ENCODE assay signal across 21 cellular contexts in the genomic region with DNA sequence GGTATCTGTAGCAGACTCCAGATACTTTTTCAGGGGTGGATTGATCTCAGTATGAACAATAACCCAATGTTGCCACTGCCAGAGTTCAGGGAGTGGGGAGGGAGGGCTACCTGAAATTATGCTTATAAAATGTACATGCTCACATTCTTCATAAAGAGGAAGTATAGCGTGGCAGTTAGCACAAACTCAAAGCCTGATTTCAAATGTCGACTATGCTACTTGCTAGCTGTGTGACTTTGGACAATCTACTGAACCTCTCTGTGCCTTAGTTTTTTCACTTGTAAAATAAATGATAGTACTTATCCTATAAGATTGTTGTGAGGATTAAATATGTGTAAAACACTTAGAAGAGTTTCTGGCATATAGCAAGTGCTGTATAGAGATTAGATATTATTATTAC. TPM values are rescaled to one million over a fixed set of nuclear protein-coding genes. Genes with fewer than 3 reads are reported as not detected.
DNase-seq lines count a peak whose midpoint lies in the region; TF ChIP-seq lines count a peak whose summit lies in the region.
"Had no signal": no experiment of that assay in that cellular context is flagged by ENCODE, and none has a peak within 500 bp of the region (broad histone marks: within the 10 kb centered on the region; RNA-seq: fewer than 3 reads in every experiment).

No MANE protein-coding gene starts in this region.

- H3K9me3 ChIP-seq in HEK293 (ENCODE audit: control insufficient read depth, insufficient read depth, low read depth, low read length), result no peaks in the 10 kb centered on the region
- H3K9me3 ChIP-seq in SU-DHL-6 (ENCODE audit: insufficient read depth, low read length), result peaks cover 15% of the 10 kb centered on the region
- H3K9me3 ChIP-seq: A549 had no signal

- CTCF ChIA-PET in HEK293 (lab: Yijun Ruan, JAX), result no interaction called here
- CTCF ChIA-PET in HEK293T (lab: Yijun Ruan, JAX), result no interaction called here

- peak overlapping the region; percentile 39; the same call in 1 of the 2 replicates for H3K9ac ChIP-seq in SU-DHL-6 (ENCODE audit: low read length)

- H2AFZ ChIP-seq in SU-DHL-6 (ENCODE audit: low read depth, low read length, severe bottlenecking), result no peak overlapping the region
- H2AFZ ChIP-seq: GM23338 had no signal

- H3K4me3 ChIP-seq in HEK293 (ENCODE audit: low read depth, low read length) (no peak overlapping the region), SU-DHL-6 (ENCODE audit: insufficient read depth, low read length, poor library complexity, severe bottlenecking) (no peak overlapping the region)
- H3K4me3 ChIP-seq: A549, GM23338 had no signal

- H3K4me2 ChIP-seq in SU-DHL-6 (ENCODE audit: low read depth, low read length, poor library complexity, severe bottlenecking), result peak overlapping the region; percentile 16
- H3K4me2 ChIP-seq: A549, GM23338 had no signal

- H3K27me3 ChIP-seq in SU-DHL-6 (ENCODE audit: low read length), result no peaks in the 10 kb centered on the region

- no peaks in the 10 kb centered on the region for H4K20me1 ChIP-seq in SU-DHL-6 (ENCODE audit: low read depth, low read length)

- H3K36me3 ChIP-seq in HEK293 (ENCODE audit: control insufficient read depth in 2 of 2, insufficient read depth in 1 of 2, low read length in 2 of 2) (no peaks in the 10 kb centered on the region), SU-DHL-6 (ENCODE audit: low read length) (no peaks in the 10 kb centered on the region; the same call in 1 of the 2 replicates)

- POLR2A ChIA-PET in HEK293 (lab: Yijun Ruan, JAX), result no interaction called here
- POLR2A ChIA-PET in HEK293T (lab: Yijun Ruan, JAX), result no interaction called here

- H3K27ac ChIP-seq in HEK293 (ENCODE audit: extremely low read depth, low read depth, low read length) (no peak overlapping the region), SU-DHL-6 (ENCODE audit: low read depth, low read length) (peak overlapping the region; percentile 42)
- H3K27ac ChIP-seq: A549 had no signal

- DNase-seq in NOMO-1 treated with DMSO at 0.1 percent for 48 hours (lab: John Stamatoyannopoulos, UW; ENCODE audit: unreplicated experiment), result peak; percentile 3
- DNase-seq in NOMO-1 treated with dmso at 0.1 percent for 144 hours (lab: John Stamatoyannopoulos, UW; ENCODE audit: unreplicated experiment), result no peak
- DNase-seq in occipital lobe (lab: John Stamatoyannopoulos, UW), result no peak
- no peak for DNase-seq in pons (ENCODE audit: low spot score)
- DNase-seq in HEK293T (ENCODE audit: extremely low spot score), result no peak
- DNase-seq: 8988T; ACHN; C1 segment of cervical spinal cord; Calu3; CD4-positive, alpha-beta memory T cell; COR-L47; DMS53; DMS79 treated with DMSO at 0.1 percent for 48 hours; GF-D8; H9 had no signal

- H3K4me1 ChIP-seq in HEK293 (ENCODE audit: control insufficient read depth, insufficient read depth, low read length), result no peaks in the 10 kb centered on the region
- H3K4me1 ChIP-seq: A549 had no signal

- H3K9me2 ChIP-seq in SU-DHL-6 (replicated peaks; ENCODE audit: insufficient read depth, low read length), result no peaks in the 10 kb centered on the region

- TF ChIP-seq CTCF in HEK293 (tag by site-specific recombination; IDR thresholded peaks at IDR 0.05), result no peak
- TF ChIP-seq CTCF in SU-DHL-6 (IDR thresholded peaks at IDR 0.05; ENCODE audit: insufficient read depth, low read length, poor library complexity, severe bottlenecking), result no peak

- H3F3A ChIP-seq in SU-DHL-6 (ENCODE audit: insufficient read depth), result peaks cover 16% of the 10 kb centered on the region

- no peaks in the 10 kb centered on the region for H3K79me2 ChIP-seq in SU-DHL-6 (ENCODE audit: insufficient read depth, low read length)

TF ChIP-seq in HEK293, 187 proteins besides CTCF, POLR2A, EP300 and RAD21:
- TF ChIP-seq ZNF629 (tag by site-specific recombination; IDR thresholded peaks at IDR 0.05), result no peak
- no peak for TF ChIP-seq ZNF510 (tag by site-specific recombination; IDR thresholded peaks at IDR 0.05; ENCODE audit: insufficient replicate concordance)
- no peak for TF ChIP-seq ZNF37A (tag by site-specific recombination; IDR thresholded peaks at IDR 0.05)
- TF ChIP-seq, protein P1, sequence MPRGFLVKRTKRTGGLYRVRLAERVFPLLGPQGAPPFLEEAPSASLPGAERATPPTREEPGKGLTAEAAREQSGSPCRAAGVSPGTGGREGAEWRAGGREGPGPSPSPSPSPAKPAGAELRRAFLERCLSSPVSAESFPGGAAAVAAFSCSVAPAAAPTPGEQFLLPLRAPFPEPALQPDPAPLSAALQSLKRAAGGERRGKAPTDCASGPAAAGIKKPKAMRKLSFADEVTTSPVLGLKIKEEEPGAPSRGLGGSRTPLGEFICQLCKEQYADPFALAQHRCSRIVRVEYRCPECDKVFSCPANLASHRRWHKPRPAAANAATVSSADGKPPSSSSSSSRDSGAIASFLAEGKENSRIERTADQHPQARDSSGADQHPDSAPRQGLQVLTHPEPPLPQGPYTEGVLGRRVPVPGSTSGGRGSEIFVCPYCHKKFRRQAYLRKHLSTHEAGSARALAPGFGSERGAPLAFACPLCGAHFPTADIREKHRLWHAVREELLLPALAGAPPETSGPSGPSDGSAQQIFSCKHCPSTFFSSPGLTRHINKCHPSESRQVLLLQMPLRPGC (tag by site-specific recombination; IDR thresholded peaks at IDR 0.05), result no peak
- no peak for TF ChIP-seq BCL11B (tag by site-specific recombination; IDR thresholded peaks at IDR 0.05; ENCODE audit: low read depth)
- TF ChIP-seq ZNF768 (tag by site-specific recombination; IDR thresholded peaks at IDR 0.05), result 0 out of 2 replicates have a peak, but pooled peaks have one; percentile 27
- TF ChIP-seq ZNF292 (tag by site-specific recombination; IDR thresholded peaks at IDR 0.05; ENCODE audit: borderline replicate concordance, low read depth), result no peak

TF ChIP-seq in HEK293T, 16 proteins besides CTCF, POLR2A, EP300 and RAD21:
- TF ChIP-seq SUZ12 (IDR thresholded peaks at IDR 0.05) (no peak), SP1 (IDR thresholded peaks at IDR 0.05) (no peak), FOXM1 (IDR thresholded peaks at IDR 0.05; ENCODE audit: borderline replicate concordance) (no peak), HDGF (IDR thresholded peaks at IDR 0.05; ENCODE audit: borderline replicate concordance) (no peak), FOXK2 (IDR thresholded peaks at IDR 0.05) (no peak), LEF1 (IDR thresholded peaks at IDR 0.05; ENCODE audit: borderline replicate concordance) (no peak)
- TF ChIP-seq, protein P2, sequence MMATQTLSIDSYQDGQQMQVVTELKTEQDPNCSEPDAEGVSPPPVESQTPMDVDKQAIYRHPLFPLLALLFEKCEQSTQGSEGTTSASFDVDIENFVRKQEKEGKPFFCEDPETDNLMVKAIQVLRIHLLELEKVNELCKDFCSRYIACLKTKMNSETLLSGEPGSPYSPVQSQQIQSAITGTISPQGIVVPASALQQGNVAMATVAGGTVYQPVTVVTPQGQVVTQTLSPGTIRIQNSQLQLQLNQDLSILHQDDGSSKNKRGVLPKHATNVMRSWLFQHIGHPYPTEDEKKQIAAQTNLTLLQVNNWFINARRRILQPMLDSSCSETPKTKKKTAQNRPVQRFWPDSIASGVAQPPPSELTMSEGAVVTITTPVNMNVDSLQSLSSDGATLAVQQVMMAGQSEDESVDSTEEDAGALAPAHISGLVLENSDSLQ (IDR thresholded peaks at IDR 0.05), result no peak

RNA-seq across cellular contexts. Expression of a gene that starts 26.5 kb away (rescaled TPM):
- total RNA-seq in occipital lobe, result not detected
- total RNA-seq: Calu3, Daoy, GM23338, H4, H9 had no signal
